ENCODE assay signal across 17 cellular contexts in the genomic region with DNA sequence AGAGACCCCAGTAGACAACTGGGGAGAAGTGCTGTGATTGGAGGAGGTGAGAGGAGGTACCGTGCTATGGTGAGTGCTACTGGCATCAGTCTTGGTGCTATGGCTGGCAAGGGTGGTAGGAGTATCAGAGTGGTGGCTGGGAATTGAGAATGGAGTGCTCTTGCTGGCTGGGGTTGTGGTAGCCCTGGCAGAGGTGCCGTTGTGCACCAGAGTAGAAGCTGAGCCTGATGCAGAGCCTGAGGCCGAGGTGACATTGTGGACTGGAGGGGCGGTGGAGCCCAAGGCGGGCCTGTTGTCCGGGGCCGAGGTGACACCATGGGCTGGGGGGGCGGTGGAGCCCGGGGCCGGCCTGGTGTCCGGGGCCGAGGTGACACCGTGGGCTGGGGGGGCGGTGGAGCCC. TPM values are rescaled to one million over a fixed set of nuclear protein-coding genes. Genes with fewer than 3 reads are reported as not detected.
DNase-seq lines count a peak whose midpoint lies in the region; ATAC-seq and TF ChIP-seq lines count a peak whose summit lies in the region.
"Had no signal": no experiment of that assay in that cellular context is flagged by ENCODE, and none has a peak within 500 bp of the region (broad histone marks: within the 10 kb centered on the region; RNA-seq: fewer than 3 reads in every experiment).

No MANE protein-coding gene starts in this region.

- H3K4me3 ChIP-seq in prostate gland, result no peak overlapping the region
- H3K4me3 ChIP-seq: esophagus muscularis mucosa, psoas muscle had no signal

- TF ChIP-seq CTCF in prostate gland (IDR thresholded peaks at IDR 0.05), result no peak

- CTCF ChIA-PET in activated naive CD4-positive, alpha-beta T cell treated with anti-CD3 and anti-CD28 coated beads, Interleukin-2, amount 10 ng/mL, durations not matched to agents 7 days and 5 days (lab: Charles Lee), result no interaction called here
- CTCF ChIA-PET in activated CD4-positive, alpha-beta memory T cell treated with anti-CD3 and anti-CD28 coated beads, Interleukin-2, amount 10 ng/mL, durations not matched to agents 7 days and 5 days (lab: Charles Lee), result no interaction called here

- no peaks in the 10 kb centered on the region for H3K36me3 ChIP-seq in prostate gland

- TF ChIP-seq POLR2A in prostate gland (IDR thresholded peaks at IDR 0.05), result no peak

- ATAC-seq in stimulated activated memory B cell treated with anti-CD40 and anti-IgM and Interleukin-4, amounts not matched to agents 10 μg/mL and 1 μg/mL and 100 μg/mL, for 72 hours, result no peak
- ATAC-seq: psoas muscle had no signal

- H3K9me3 Mint-ChIP-seq in activated naive CD4-positive, alpha-beta T cell treated with anti-CD3 and anti-CD28 coated beads, Interleukin-2, amount 10 ng/mL, durations not matched to agents 7 days and 5 days, result no peaks in the 10 kb centered on the region
- no peaks in the 10 kb centered on the region for H3K9me3 Mint-ChIP-seq in activated CD4-positive, alpha-beta memory T cell treated with anti-CD3 and anti-CD28 coated beads, Interleukin-2, amount 10 ng/mL, durations not matched to agents 7 days and 5 days
- no peaks in the 10 kb centered on the region for H3K9me3 Mint-ChIP-seq in immature natural killer cell
- no peaks in the 10 kb centered on the region for H3K9me3 Mint-ChIP-seq in stimulated activated memory B cell treated with anti-CD40 and anti-IgM and Interleukin-4, amounts not matched to agents 10 μg/mL and 1 μg/mL and 100 μg/mL, for 72 hours

- H3K27ac Mint-ChIP-seq in activated naive CD4-positive, alpha-beta T cell treated with anti-CD3 and anti-CD28 coated beads, Interleukin-2, amount 10 ng/mL, durations not matched to agents 7 days and 5 days, result peak overlapping the region; percentile 88
- H3K27ac Mint-ChIP-seq in activated CD4-positive, alpha-beta memory T cell treated with anti-CD3 and anti-CD28 coated beads, Interleukin-2, amount 10 ng/mL, durations not matched to agents 7 days and 5 days, result peak overlapping the region; percentile 74
- peak overlapping the region in 3 of 6 donors; percentile 17 to 87 (median 23) for H3K27ac Mint-ChIP-seq in immature natural killer cell
- H3K27ac Mint-ChIP-seq in stimulated activated memory B cell treated with anti-CD40 and anti-IgM and Interleukin-4, amounts not matched to agents 10 μg/mL and 1 μg/mL and 100 μg/mL, for 72 hours, result peak overlapping the region; percentile 10

- in situ Hi-C loops in G401 (cut with HindIII; ENCODE audit: low sequenced_read_pairs), result no loop called here

- no peak for DNase-seq in activated naive CD4-positive, alpha-beta T cell treated with anti-CD3 and anti-CD28 coated beads, Interleukin-2, amount 10 ng/mL, durations not matched to agents 7 days and 5 days
- DNase-seq in activated naive CD4-positive, alpha-beta T cell treated with Interleukin-2 at 50 U/mL for 16 hours, result no peak
- no peak for DNase-seq in activated CD4-positive, alpha-beta memory T cell treated with anti-CD3 and anti-CD28 coated beads, Interleukin-2, amount 10 ng/mL, durations not matched to agents 7 days and 5 days
- DNase-seq in immature natural killer cell (no peak), NCI-H345 treated with DMSO at 0.1 percent for 48 hours (lab: John Stamatoyannopoulos, UW; ENCODE audit: unreplicated experiment) (no peak), prostate gland (ENCODE audit: low spot score) (no peak), G401 (ENCODE audit: low spot score) (no peak)
- DNase-seq: cerebellar nuclear complex, DMS79, mesenchymal stem cell, MV-4-11, NCI-H2171, SK-N-SH, trophoblast cell had no signal

- no peak overlapping the region for H3K27ac ChIP-seq in prostate gland
- H3K27ac ChIP-seq: esophagus muscularis mucosa, psoas muscle had no signal

- no peaks in the 10 kb centered on the region for H3K27me3 ChIP-seq in prostate gland (replicated peaks; ENCODE audit: insufficient read depth)
- H3K27me3 ChIP-seq: esophagus muscularis mucosa had no signal

- H3K27me3 Mint-ChIP-seq in activated naive CD4-positive, alpha-beta T cell treated with anti-CD3 and anti-CD28 coated beads, Interleukin-2, amount 10 ng/mL, durations not matched to agents 7 days and 5 days, result no peaks in the 10 kb centered on the region
- no peaks in the 10 kb centered on the region for H3K27me3 Mint-ChIP-seq in activated CD4-positive, alpha-beta memory T cell treated with anti-CD3 and anti-CD28 coated beads, Interleukin-2, amount 10 ng/mL, durations not matched to agents 7 days and 5 days
- H3K27me3 Mint-ChIP-seq in immature natural killer cell (ENCODE audit: low read depth in 3 of 3), result peaks cover 2 to 7% (median 6%) of the 10 kb centered on the region in 3 donors
- no peaks in the 10 kb centered on the region for H3K27me3 Mint-ChIP-seq in stimulated activated memory B cell treated with anti-CD40 and anti-IgM and Interleukin-4, amounts not matched to agents 10 μg/mL and 1 μg/mL and 100 μg/mL, for 72 hours

- intact Hi-C loops in prostate gland (cut with DNase I), result no loop called here

- no peaks in the 10 kb centered on the region for H3K9me3 ChIP-seq in prostate gland
- H3K9me3 ChIP-seq: esophagus muscularis mucosa, psoas muscle, SK-N-SH had no signal

- 91% methylated on average over 5 of the region's 14 CpGs for WGBS in prostate gland

- POLR2A ChIA-PET in activated CD4-positive, alpha-beta memory T cell treated with anti-CD3 and anti-CD28 coated beads, Interleukin-2, amount 10 ng/mL, durations not matched to agents 7 days and 5 days (lab: Charles Lee), result no interaction called here

- H3K4me3 Mint-ChIP-seq in activated naive CD4-positive, alpha-beta T cell treated with anti-CD3 and anti-CD28 coated beads, Interleukin-2, amount 10 ng/mL, durations not matched to agents 7 days and 5 days, result peak overlapping the region; percentile 9
- H3K4me3 Mint-ChIP-seq in activated CD4-positive, alpha-beta memory T cell treated with anti-CD3 and anti-CD28 coated beads, Interleukin-2, amount 10 ng/mL, durations not matched to agents 7 days and 5 days, result no peak overlapping the region
- H3K4me3 Mint-ChIP-seq in immature natural killer cell, result peak overlapping the region; percentile 23 to 52 (median 44)
- H3K4me3 Mint-ChIP-seq in stimulated activated memory B cell treated with anti-CD40 and anti-IgM and Interleukin-4, amounts not matched to agents 10 μg/mL and 1 μg/mL and 100 μg/mL, for 72 hours, result no peak overlapping the region

- peaks cover 20% of the 10 kb centered on the region for H3K4me1 Mint-ChIP-seq in activated naive CD4-positive, alpha-beta T cell treated with anti-CD3 and anti-CD28 coated beads, Interleukin-2, amount 10 ng/mL, durations not matched to agents 7 days and 5 days
- H3K4me1 Mint-ChIP-seq in activated CD4-positive, alpha-beta memory T cell treated with anti-CD3 and anti-CD28 coated beads, Interleukin-2, amount 10 ng/mL, durations not matched to agents 7 days and 5 days, result peaks cover 22% of the 10 kb centered on the region
- peaks cover 11 to 14% of the 10 kb centered on the region in 2 donors for H3K4me1 Mint-ChIP-seq in immature natural killer cell
- H3K4me1 Mint-ChIP-seq in stimulated activated memory B cell treated with anti-CD40 and anti-IgM and Interleukin-4, amounts not matched to agents 10 μg/mL and 1 μg/mL and 100 μg/mL, for 72 hours, result peaks cover 48% of the 10 kb centered on the region

- H3K4me1 ChIP-seq in prostate gland (replicated peaks), result peaks cover 6% of the 10 kb centered on the region

- peaks cover 17% of the 10 kb centered on the region for H3K36me3 Mint-ChIP-seq in activated naive CD4-positive, alpha-beta T cell treated with anti-CD3 and anti-CD28 coated beads, Interleukin-2, amount 10 ng/mL, durations not matched to agents 7 days and 5 days
- peaks cover 19% of the 10 kb centered on the region for H3K36me3 Mint-ChIP-seq in activated CD4-positive, alpha-beta memory T cell treated with anti-CD3 and anti-CD28 coated beads, Interleukin-2, amount 10 ng/mL, durations not matched to agents 7 days and 5 days (ENCODE audit: low read depth)
- no peaks in the 10 kb centered on the region for H3K36me3 Mint-ChIP-seq in immature natural killer cell
- no peaks in the 10 kb centered on the region for H3K36me3 Mint-ChIP-seq in stimulated activated memory B cell treated with anti-CD40 and anti-IgM and Interleukin-4, amounts not matched to agents 10 μg/mL and 1 μg/mL and 100 μg/mL, for 72 hours

RNA-seq across cellular contexts. Expression of a gene that starts 14.6 kb away (rescaled TPM):
- total RNA-seq in activated CD4-positive, alpha-beta memory T cell treated with anti-CD3 and anti-CD28 coated beads, Interleukin-2, amount 10 ng/mL, durations not matched to agents 7 days and 5 days, result 10 to 100 TPM; 17.8 to 18.3 TPM
- under 1 TPM in 1 of 3 donors, not detected in 2; 0.43 TPM for polyA plus RNA-seq in immature natural killer cell
- total RNA-seq in prostate gland, result 1 to 10 TPM in 1 of 2 donors, under 1 TPM in 1; 0.14 to 1.6 TPM
- 0.14 and 0.37 TPM in 2 replicates for total RNA-seq in G401 (2014; rRNA removed; shearing (Covaris generic))

RNA-seq across cellular contexts. Expression of a gene that starts 15.2 kb away (rescaled TPM):
- total RNA-seq in activated CD4-positive, alpha-beta memory T cell treated with anti-CD3 and anti-CD28 coated beads, Interleukin-2, amount 10 ng/mL, durations not matched to agents 7 days and 5 days, result 100 to 1,000 TPM; 203 to 224 TPM
- 100 to 1,000 TPM; 396 to 465 (median 435) TPM for polyA plus RNA-seq in immature natural killer cell
- total RNA-seq in prostate gland, result 100 to 1,000 TPM; 111 to 236 TPM
- 177 and 223 TPM in 2 replicates for total RNA-seq in G401 (2014; rRNA removed; shearing (Covaris generic))

RNA-seq across cellular contexts. Expression of a gene that starts 19.4 kb away (rescaled TPM):
- total RNA-seq in activated CD4-positive, alpha-beta memory T cell treated with anti-CD3 and anti-CD28 coated beads, Interleukin-2, amount 10 ng/mL, durations not matched to agents 7 days and 5 days, result 10 to 100 TPM; 30.7 to 32.3 TPM
- 1 to 10 TPM in 2 of 3 donors, not detected in 1; 1.3 to 1.8 TPM for polyA plus RNA-seq in immature natural killer cell
- total RNA-seq in prostate gland, result 10 to 100 TPM; 13.1 to 38.5 TPM
- 75.4 and 79.8 TPM in 2 replicates for total RNA-seq in G401 (2014; rRNA removed; shearing (Covaris generic))

RNA-seq across cellular contexts. Expression of a gene that starts 20.2 kb away (rescaled TPM):
- total RNA-seq in activated CD4-positive, alpha-beta memory T cell treated with anti-CD3 and anti-CD28 coated beads, Interleukin-2, amount 10 ng/mL, durations not matched to agents 7 days and 5 days, result 10 to 100 TPM; 41.2 to 43.1 TPM
- polyA plus RNA-seq in immature natural killer cell, result 10 to 100 TPM; 51.1 to 62.6 (median 55.1) TPM
- total RNA-seq in prostate gland, result 10 to 100 TPM; 49.6 to 57.1 TPM
- 125 and 126 TPM in 2 replicates for total RNA-seq in G401 (2014; rRNA removed; shearing (Covaris generic))

RNA-seq across cellular contexts. Expression of a gene that starts 47.9 kb away (rescaled TPM):
- total RNA-seq in activated CD4-positive, alpha-beta memory T cell treated with anti-CD3 and anti-CD28 coated beads, Interleukin-2, amount 10 ng/mL, durations not matched to agents 7 days and 5 days, result 10 to 100 TPM; 80.2 to 80.6 TPM
- polyA plus RNA-seq in immature natural killer cell, result 100 to 1,000 TPM; 103 to 274 (median 126) TPM
- total RNA-seq in prostate gland, result 10 to 100 TPM; 93.6 to 97.0 TPM
- 83.3 and 104 TPM in 2 replicates for total RNA-seq in G401 (2014; rRNA removed; shearing (Covaris generic))

Comparison
In these comparisons a context has a peak if more than half of its experiments do, and no peak if none do; other contexts are left out.
1. H3K4me3 Mint-ChIP-seq: peak in activated naive CD4-positive, alpha-beta T cell treated with anti-CD3 and anti-CD28 coated beads, Interleukin-2, amount 10 ng/mL, durations not matched to agents 7 days and 5 days (single experiment) and immature natural killer cell (5 of 5); none in activated CD4-positive, alpha-beta memory T cell treated with anti-CD3 and anti-CD28 coated beads, Interleukin-2, amount 10 ng/mL, durations not matched to agents 7 days and 5 days (single experiment) and stimulated activated memory B cell treated with anti-CD40 and anti-IgM and Interleukin-4, amounts not matched to agents 10 μg/mL and 1 μg/mL and 100 μg/mL, for 72 hours (single experiment).
2. RNA of a gene that starts 14.6 kb away (total RNA-seq): 17.8 to 18.3 TPM in activated CD4-positive, alpha-beta memory T cell treated with anti-CD3 and anti-CD28 coated beads, Interleukin-2, amount 10 ng/mL, durations not matched to agents 7 days and 5 days; 0.14 to 1.6 TPM in prostate gland and 0.14 to 0.37 TPM in G401; every median in the first group is over 4 times any median in the second.